Comparison of ENCODE assay signal across 1 cellular context in genomic region chr19:2224754-2225349, GRCh38.
TF ChIP-seq lines count a peak whose summit lies in the region.

No MANE protein-coding gene starts in this region.

TF ChIP-seq in K562, 482 proteins besides CTCF, POLR2A, EP300 and RAD21:
- TF ChIP-seq POLR2G (IDR thresholded peaks at IDR 0.05; ENCODE audit: low read depth, low read length) (0 out of 2 replicates have a peak, but pooled peaks have one; percentile 15), CBFA2T3 (IDR thresholded peaks at IDR 0.05) (no peak)
TF ChIP-seq in K562: peak in this region for 1.
